ENCODE assay signal across 11 cellular contexts in genomic region chr5:59543826-59544442, GRCh38.
DNase-seq lines count a peak whose midpoint lies in the region; ATAC-seq, FAIRE-seq and TF ChIP-seq lines count a peak whose summit lies in the region.
"Had no signal": no experiment of that assay in that cellular context is flagged by ENCODE, and none has a peak within 500 bp of the region (broad histone marks: within the 10 kb centered on the region; RNA-seq: fewer than 3 reads in every experiment).

No MANE protein-coding gene starts in this region.

- H3K9ac ChIP-seq in liver (ENCODE audit: low read depth in 1 of 2, low read length in 2 of 2) (no peak overlapping the region), HepG2 (ENCODE audit: insufficient read depth, low read depth, low read length) (no peak overlapping the region)
- H3K9ac ChIP-seq: BLaER1 had no signal

- TF ChIP-seq RAD21 in liver (IDR thresholded peaks at IDR 0.05) (peak in 1 of 2 donors; percentile 34), HepG2 (CRISPR knock-in tag; IDR thresholded peaks at IDR 0.05) (no peak)

- peaks cover 2% of the 10 kb centered on the region for H3K36me3 Mint-ChIP-seq in mesothelial cell of epicardium
- H3K36me3 Mint-ChIP-seq: naive B cell had no signal

- intact Hi-C loops in HepG2 (cut with micrococcal nuclease; ENCODE audit: unreplicated experiment): no loop called here

- POLR2A ChIA-PET in HepG2 (lab: Yijun Ruan, JAX): no interaction called here

- H3K79me2 ChIP-seq in HepG2 (ENCODE audit: insufficient read depth, low read length): no peaks in the 10 kb centered on the region

- H3K9me3 ChIP-seq in liver (ENCODE audit: control insufficient read depth in 4 of 4, low read length in 3 of 4) (no peaks in the 10 kb centered on the region), HepG2 (ENCODE audit: low read length) (no peaks in the 10 kb centered on the region), MG63 (no peaks in the 10 kb centered on the region)
- H3K9me3 ChIP-seq: BLaER1 had no signal

- no peaks in the 10 kb centered on the region for H3K27me3 Mint-ChIP-seq in mesothelial cell of epicardium (ENCODE audit: low read depth)
- H3K27me3 Mint-ChIP-seq: activated CD4-positive, alpha-beta memory T cell treated with anti-CD3 and anti-CD28 coated beads, Interleukin-2, amount 10 ng/mL, durations not matched to agents 7 days and 5 days; naive B cell had no signal

- in situ Hi-C loops in HepG2 (cut with HindIII; ENCODE audit: extremely low pct_ligation_motif_present, low pct_unique_long_range_greater_than_20kb): no loop called here

- BruUV-seq in HepG2 (replicated peaks; lab: Mats Ljungman, UMichigan): no TSS peak

- no peak for TF ChIP-seq POLR2A in HepG2 (IDR thresholded peaks at IDR 0.05; ENCODE audit: insufficient read depth in 1 of 2, low read depth in 2 of 2, low read length in 2 of 2)

- no peaks in the 10 kb centered on the region for H3K9me3 Mint-ChIP-seq in mesothelial cell of epicardium
- H3K9me3 Mint-ChIP-seq: activated CD4-positive, alpha-beta memory T cell treated with anti-CD3 and anti-CD28 coated beads, Interleukin-2, amount 10 ng/mL, durations not matched to agents 7 days and 5 days; naive B cell had no signal

- no peak overlapping the region for H3K4me3 Mint-ChIP-seq in mesothelial cell of epicardium
- H3K4me3 Mint-ChIP-seq: activated CD4-positive, alpha-beta memory T cell treated with anti-CD3 and anti-CD28 coated beads, Interleukin-2, amount 10 ng/mL, durations not matched to agents 7 days and 5 days; naive B cell had no signal

- H3K4me3 ChIP-seq in liver (ENCODE audit: low read depth in 1 of 3, low read length in 3 of 3) (no peak overlapping the region), HepG2 (replicated peaks in 1 of 3; ENCODE audit: insufficient read depth in 1 of 3, low read depth in 2 of 3, low read length in 3 of 3) (no peak overlapping the region), MG63 (no peak overlapping the region)
- H3K4me3 ChIP-seq: BLaER1 had no signal

- no peak overlapping the region for H3K4me2 ChIP-seq in HepG2 (ENCODE audit: low read depth, low read length)
- H3K4me2 ChIP-seq: BLaER1 had no signal

- H3K4me1 Mint-ChIP-seq in mesothelial cell of epicardium: peaks cover 61% of the 10 kb centered on the region
- H3K4me1 Mint-ChIP-seq: activated CD4-positive, alpha-beta memory T cell treated with anti-CD3 and anti-CD28 coated beads, Interleukin-2, amount 10 ng/mL, durations not matched to agents 7 days and 5 days had no signal

- H3K36me3 ChIP-seq in liver (ENCODE audit: control insufficient read depth in 4 of 4, insufficient read depth in 3 of 4, low read depth in 1 of 4, low read length in 3 of 4) (no peaks in the 10 kb centered on the region), HepG2 (replicated peaks in 1 of 2; ENCODE audit: control insufficient read depth in 1 of 2, insufficient read depth in 2 of 2, low read length in 2 of 2) (no peaks in the 10 kb centered on the region), MG63 (no peaks in the 10 kb centered on the region)
- H3K36me3 ChIP-seq: BLaER1 had no signal

- CTCF ChIA-PET in HepG2 (lab: Yijun Ruan, JAX; ENCODE audit: low intra/inter-chr PET ratio, low total read pairs): no interaction called here

- no peaks in the 10 kb centered on the region for H3K27me3 ChIP-seq in liver (ENCODE audit: control insufficient read depth in 4 of 4, insufficient read depth in 4 of 4, low read length in 3 of 4)
- no peaks in the 10 kb centered on the region for H3K27me3 ChIP-seq in HepG2 (ENCODE audit: control insufficient read depth in 1 of 2, insufficient read depth in 2 of 2, low read length in 2 of 2)
- H3K27me3 ChIP-seq in MG63: no peaks in the 10 kb centered on the region
- H3K27me3 ChIP-seq: BLaER1 had no signal

- FAIRE-seq in HepG2 (lab: Jason Lieb, UNC): no peak

- 45% methylated on average over 2 of the region's 2 CpGs for WGBS in liver
- WGBS in HepG2 (ENCODE audit: low lambda C conversion rate): 22% methylated on average over 2 of the region's 2 CpGs

- peaks cover 2 to 25% (median 7%) of the 10 kb centered on the region in 4 donors for H3K4me1 ChIP-seq in liver (ENCODE audit: control insufficient read depth in 4 of 4, insufficient read depth in 4 of 4, low read length in 3 of 4)
- H3K4me1 ChIP-seq in HepG2 (ENCODE audit: insufficient read depth, low read length): peaks cover 5% of the 10 kb centered on the region; the same call in 1 of the 2 replicates
- H3K4me1 ChIP-seq: BLaER1 had no signal

- TF ChIP-seq CTCF in liver (IDR thresholded peaks at IDR 0.05; ENCODE audit: low read depth, low read length, missing input control): no peak
- no peak for TF ChIP-seq CTCF in HepG2 (CRISPR knock-in tag; IDR thresholded peaks at IDR 0.05)
- TF ChIP-seq CTCF in mesothelial cell of epicardium (IDR thresholded peaks at IDR 0.05; ENCODE audit: unreplicated experiment): no peak

- H3K27ac ChIP-seq in liver (ENCODE audit: low read depth in 1 of 2, low read length in 2 of 2): peak overlapping the region; percentile 9 to 36
- no peak overlapping the region for H3K27ac ChIP-seq in HepG2 (ENCODE audit: extremely low read length, insufficient read depth, low read length)
- peak overlapping the region; percentile 32 for H3K27ac ChIP-seq in cingulate gyrus (ENCODE audit: low read depth, low read length)
- H3K27ac ChIP-seq: BLaER1 had no signal

- TF ChIP-seq EP300 in HepG2 (IDR thresholded peaks at IDR 0.05; ENCODE audit: low read depth in 2 of 2, low read length in 2 of 2) (no peak), HepG2 (CRISPR knock-in tag; IDR thresholded peaks at IDR 0.05; ENCODE audit: borderline replicate concordance) (no peak)

- no peak overlapping the region for H2AFZ ChIP-seq in HepG2 (ENCODE audit: low read length)

- ATAC-seq in HepG2 (no peak), GM19463 (IDR thresholded peaks at IDR 0.05; ENCODE audit: unreplicated experiment) (no peak)

- H3K27ac Mint-ChIP-seq in mesothelial cell of epicardium: peak overlapping the region; percentile 84
- H3K27ac Mint-ChIP-seq: activated CD4-positive, alpha-beta memory T cell treated with anti-CD3 and anti-CD28 coated beads, Interleukin-2, amount 10 ng/mL, durations not matched to agents 7 days and 5 days had no signal

- H4K20me1 ChIP-seq in HepG2 (ENCODE audit: insufficient read depth, low read length): no peaks in the 10 kb centered on the region
- H4K20me1 ChIP-seq: BLaER1 had no signal

- DNase-seq in HepG2 (ENCODE audit: low spot score) (no peak), mesothelial cell of epicardium (ENCODE audit: low spot score in 2 of 2, unreplicated experiment in 2 of 2) (no peak), MG63 (no peak)
- DNase-seq in stimulated activated CD4-positive, alpha-beta T cell treated with anti-CD3 and anti-CD28 coated beads, Interleukin-4, amount 100 ng/mL, for 4 hours: no peak
- no peak for DNase-seq in activated CD4-positive, alpha-beta T cell treated with anti-CD3 and anti-CD28 coated beads for 48 hours
- DNase-seq: activated CD4-positive, alpha-beta memory T cell treated with anti-CD3 and anti-CD28 coated beads, Interleukin-2, amount 10 ng/mL, durations not matched to agents 7 days and 5 days; naive B cell had no signal

TF ChIP-seq in liver, 16 proteins besides CTCF, POLR2A, EP300 and RAD21 (continues in another document):
- peak in 1 of 2 donors; percentile 47 for TF ChIP-seq HNF4A (conservative IDR thresholded peaks at IDR 0.05)
- peak in 1 of 2 donors; percentile 8 for TF ChIP-seq RXRA (IDR thresholded peaks at IDR 0.05)
- TF ChIP-seq ATF3 (IDR thresholded peaks at IDR 0.05): peak; percentile 77
- TF ChIP-seq FOXA1 (IDR thresholded peaks at IDR 0.05): no peak
- TF ChIP-seq SP1 (IDR thresholded peaks at IDR 0.05): peak; percentile 80
- TF ChIP-seq YY1 (IDR thresholded peaks at IDR 0.05): no peak
- TF ChIP-seq HNF4G (IDR thresholded peaks at IDR 0.05): peak; percentile 41
- no peak for TF ChIP-seq NR2F2 (IDR thresholded peaks at IDR 0.05)
- TF ChIP-seq JUND (IDR thresholded peaks at IDR 0.05): peak in 1 of 2 donors; percentile 78

TF ChIP-seq in HepG2, 621 proteins besides CTCF, POLR2A, EP300 and RAD21 (continues in another document):
- TF ChIP-seq HOXA5 (CRISPR knock-in tag; IDR thresholded peaks at IDR 0.05) (no peak), ZNF414 (CRISPR knock-in tag; IDR thresholded peaks at IDR 0.05) (no peak), FIP1L1 (IDR thresholded peaks at IDR 0.05; ENCODE audit: borderline replicate concordance, insufficient read depth, low read depth, low read length) (no peak), POGZ (CRISPR knock-in tag; IDR thresholded peaks at IDR 0.05) (no peak), CCDC6 (CRISPR knock-in tag; IDR thresholded peaks at IDR 0.05) (no peak), ATF1 (CRISPR knock-in tag; IDR thresholded peaks at IDR 0.05) (no peak), NFE2L1 (CRISPR knock-in tag; IDR thresholded peaks at IDR 0.05; ENCODE audit: borderline replicate concordance) (no peak), ZBTB1 (CRISPR knock-in tag; IDR thresholded peaks at IDR 0.05; ENCODE audit: borderline replicate concordance) (no peak), SNAPC2 (CRISPR knock-in tag; IDR thresholded peaks at IDR 0.05) (no peak), NPAS2 (CRISPR knock-in tag; IDR thresholded peaks at IDR 0.05; ENCODE audit: borderline replicate concordance) (no peak), ELF4 (CRISPR knock-in tag; IDR thresholded peaks at IDR 0.05; ENCODE audit: borderline replicate concordance) (no peak), ZNF678 (CRISPR knock-in tag; IDR thresholded peaks at IDR 0.05) (no peak), ZBTB46 (CRISPR knock-in tag; IDR thresholded peaks at IDR 0.05; ENCODE audit: borderline replicate concordance) (no peak), CHCHD3 (CRISPR knock-in tag; IDR thresholded peaks at IDR 0.05) (no peak)
